In the genomic region with DNA sequence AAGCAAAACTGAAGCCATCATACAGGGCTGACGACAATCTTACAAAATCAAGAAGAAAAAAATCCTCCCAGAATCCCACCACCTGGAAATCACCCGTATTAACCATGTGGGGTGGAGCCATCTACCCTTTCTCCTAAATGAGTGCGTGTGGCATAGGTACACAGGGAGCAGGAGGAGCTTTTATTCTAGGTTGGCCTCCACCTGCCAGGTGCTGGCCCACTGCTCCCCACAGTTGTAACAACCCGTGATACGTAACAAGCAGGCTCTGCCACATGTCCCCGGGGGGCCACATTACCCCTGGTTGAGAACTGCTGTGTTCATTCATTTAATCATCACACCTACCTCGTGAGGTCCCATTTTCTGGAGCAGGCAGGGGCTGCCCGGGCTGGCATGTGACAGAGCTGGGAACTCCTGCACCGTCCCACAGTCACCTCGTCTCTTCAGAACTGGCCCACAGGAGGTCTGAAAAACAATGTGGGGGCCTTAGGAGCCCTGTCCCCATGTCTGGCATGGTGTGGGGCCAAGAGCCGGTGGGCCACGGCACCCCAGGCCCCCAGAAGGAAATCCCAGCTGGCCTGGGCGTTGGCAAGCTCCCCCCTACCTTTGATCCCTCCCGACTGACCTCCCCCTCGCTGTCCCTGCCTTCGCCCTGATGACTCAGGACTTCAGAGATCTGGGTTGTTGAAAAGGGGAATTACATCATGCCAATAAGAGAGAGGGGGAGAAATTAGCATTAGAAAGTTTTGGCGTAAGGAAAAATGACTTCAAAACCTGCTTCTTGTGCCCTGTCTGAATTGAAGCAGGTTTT, we compare ENCODE assay signal across 10 cellular contexts. TPM values are rescaled to one million over a fixed set of nuclear protein-coding genes. Genes with fewer than 3 reads are reported as not detected.
DNase-seq lines count a peak whose midpoint lies in the region; ATAC-seq, FAIRE-seq and TF ChIP-seq lines count a peak whose summit lies in the region.
"Had no signal": no experiment of that assay in that cellular context is flagged by ENCODE, and none has a peak within 500 bp of the region (broad histone marks: within the 10 kb centered on the region; RNA-seq: fewer than 3 reads in every experiment).

No MANE protein-coding gene starts in this region.

- no peak for TF ChIP-seq POLR2A in K562 (conservative IDR thresholded peaks at IDR 0.05)

- CTCF ChIA-PET in K562 (lab: Yijun Ruan, JAX; ENCODE audit: low intra/inter-chr PET ratio) = no interaction called here

- no peak overlapping the region for H3K4me3 ChIP-seq in K562
- H3K4me3 ChIP-seq: upper lobe of left lung had no signal

- no peak overlapping the region for H2AFZ ChIP-seq in K562 (ENCODE audit: low read depth, low read length)

- POLR2A ChIA-PET in K562 (lab: Yijun Ruan, JAX) = interaction anchor here (0.6 to 2.4 kb wide), 7 partner anchors 8 to 38 kb away, joined by 3 to 7 read pairs (median 5); no protein-coding TSS in a partner anchor

- intact Hi-C loops in K562 (cut with micrococcal nuclease) = no loop called here

- H3K27ac ChIP-seq in K562 (ENCODE audit: extremely low read depth, low read depth, low read length) = peak overlapping the region; percentile 79

- TF ChIP-seq RAD21 in K562 (CRISPR knock-in tag; conservative IDR thresholded peaks at IDR 0.05 in 1 of 2, IDR thresholded peaks at IDR 0.05 in 1 of 2) = no peak

- peak; percentile 86 for DNase-seq in AG08395 (ENCODE audit: low spot score)
- DNase-seq in HTR-8/SVneo (ENCODE audit: insufficient read length, low spot score) = peak; percentile 69
- DNase-seq in K562 (ENCODE audit: extremely low read depth in 1 of 4, low spot score in 3 of 4) = peak; percentile 81 to 88 (median 82)
- DNase-seq in left lobe of liver (ENCODE audit: low spot score) = no peak
- DNase-seq in GM13977 (ENCODE audit: low spot score) = no peak
- DNase-seq in NCI-H524 treated with DMSO at 0.1 percent for 48 hours (lab: John Stamatoyannopoulos, UW) = no peak
- no peak for DNase-seq in COLO829 (ENCODE audit: low spot score)
- DNase-seq in NCI-H446 treated with DMSO at 0.1 percent for 48 hours (lab: John Stamatoyannopoulos, UW) = no peak
- DNase-seq: midbrain, upper lobe of left lung had no signal

- peak; percentile 68 for TF ChIP-seq EP300 in K562 (IDR thresholded peaks at IDR 0.05; ENCODE audit: low read length)

- no TSS peak for BruUV-seq in K562 (replicated peaks; lab: Mats Ljungman, UMichigan)

- in situ Hi-C loops in K562 (cut with MboI) (no loop called here), GM13977 (cut with MboI; ENCODE audit: low pct_unique_long_range_greater_than_20kb, low sequenced_read_pairs, unreplicated experiment) (no loop called here)

- peak overlapping the region; percentile 55 for H3K4me2 ChIP-seq in K562 (ENCODE audit: insufficient read depth, low read length)

- no peaks in the 10 kb centered on the region for H3K27me3 ChIP-seq in K562 (ENCODE audit: control insufficient read depth in 2 of 2, insufficient read depth in 2 of 2, low read length in 2 of 2)
- H3K27me3 ChIP-seq: upper lobe of left lung had no signal

- no peak for TF ChIP-seq CTCF in K562 (IDR thresholded peaks at IDR 0.05 in 2 of 3, conservative IDR thresholded peaks at IDR 0.05 in 1 of 3; ENCODE audit: insufficient read depth in 2 of 3, low read depth in 1 of 3, low read length in 3 of 3)
- TF ChIP-seq CTCF in GM13977 (IDR thresholded peaks at IDR 0.05; ENCODE audit: extremely low read depth, insufficient read depth, missing control alignments) = no peak

- H3K4me1 ChIP-seq in K562 (replicated peaks in 1 of 2; ENCODE audit: control insufficient read depth in 2 of 2, insufficient read depth in 2 of 2, low read length in 2 of 2) = peaks cover 42 to 51% of the 10 kb centered on the region in 2 experiments

- ATAC-seq in K562 (peak; percentile 88), left lobe of liver (peak; percentile 53)

- H3K9ac ChIP-seq in K562 (ENCODE audit: insufficient read depth in 1 of 2, low read depth in 2 of 2, low read length in 2 of 2) = peak overlapping the region; percentile 65 to 84

- H3K9me3 ChIP-seq in K562 (replicated peaks; ENCODE audit: control insufficient read depth, insufficient read depth, low read depth, low read length) = no peaks in the 10 kb centered on the region
- H3K9me3 ChIP-seq: upper lobe of left lung had no signal

- H4K20me1 ChIP-seq in K562 (replicated peaks; ENCODE audit: control insufficient read depth, insufficient read depth, low read length) = 0 out of 2 replicates have a peak, but pooled peaks cover 5% of the 10 kb centered on the region

- no peak for FAIRE-seq in HTR-8/SVneo (lab: Jason Lieb, UNC)
- FAIRE-seq in K562 (lab: Jason Lieb, UNC) = peak; percentile 90

- peaks cover 99% of the 10 kb centered on the region for H3K79me2 ChIP-seq in K562 (ENCODE audit: control insufficient read depth, insufficient read depth, low read length)

- WGBS in K562 (ENCODE audit: insufficient coverage, low coverage, missing lambda C conversion rate) = 22% methylated on average over 17 of the region's 17 CpGs

- H3K9me1 ChIP-seq in K562 (ENCODE audit: control insufficient read depth, insufficient read depth, low read length) = peaks cover 11% of the 10 kb centered on the region

- H3K36me3 ChIP-seq in K562 (ENCODE audit: control insufficient read depth, insufficient read depth, low read length) = peaks cover 54% of the 10 kb centered on the region

TF ChIP-seq in K562, 482 proteins besides CTCF, POLR2A, EP300 and RAD21 (continues in another document):
- TF ChIP-seq ZNF780A (CRISPR knock-in tag; IDR thresholded peaks at IDR 0.05) = no peak
- no peak for TF ChIP-seq PHB (CRISPR knock-in tag; IDR thresholded peaks at IDR 0.05)
- TF ChIP-seq CBX5 (IDR thresholded peaks at IDR 0.05; ENCODE audit: borderline replicate concordance, low read depth) = no peak
- no peak for TF ChIP-seq TAF15 (IDR thresholded peaks at IDR 0.05; ENCODE audit: low read depth, low read length)
- TF ChIP-seq ETS2 (tag; IDR thresholded peaks at IDR 0.05; ENCODE audit: borderline replicate concordance, poor library complexity, severe bottlenecking) = no peak
- TF ChIP-seq HMGN3 (IDR thresholded peaks at IDR 0.05; ENCODE audit: borderline replicate concordance, extremely low read depth, insufficient read length, low read depth, low read length) = peak; percentile 31
- peak; percentile 82 for TF ChIP-seq DMBX1 (CRISPR knock-in tag; IDR thresholded peaks at IDR 0.05; ENCODE audit: borderline replicate concordance)
- no peak for TF ChIP-seq PCBP1 (IDR thresholded peaks at IDR 0.05; ENCODE audit: low read depth, low read length, poor library complexity, severe bottlenecking)
- no peak; the same call in 1 of the 2 replicates for TF ChIP-seq TOE1 (IDR thresholded peaks at IDR 0.05; ENCODE audit: borderline replicate concordance)
- no peak for TF ChIP-seq TOE1 (CRISPR knock-in tag; IDR thresholded peaks at IDR 0.05; ENCODE audit: borderline replicate concordance, low read depth)
- 0 out of 2 replicates have a peak, but pooled peaks have one; percentile 7 for TF ChIP-seq ETV1 (tag; conservative IDR thresholded peaks at IDR 0.05; ENCODE audit: low read depth)
- TF ChIP-seq ZBTB1 (CRISPR knock-in tag; IDR thresholded peaks at IDR 0.05; ENCODE audit: borderline replicate concordance, low read depth) = no peak
- TF ChIP-seq, protein P1, sequence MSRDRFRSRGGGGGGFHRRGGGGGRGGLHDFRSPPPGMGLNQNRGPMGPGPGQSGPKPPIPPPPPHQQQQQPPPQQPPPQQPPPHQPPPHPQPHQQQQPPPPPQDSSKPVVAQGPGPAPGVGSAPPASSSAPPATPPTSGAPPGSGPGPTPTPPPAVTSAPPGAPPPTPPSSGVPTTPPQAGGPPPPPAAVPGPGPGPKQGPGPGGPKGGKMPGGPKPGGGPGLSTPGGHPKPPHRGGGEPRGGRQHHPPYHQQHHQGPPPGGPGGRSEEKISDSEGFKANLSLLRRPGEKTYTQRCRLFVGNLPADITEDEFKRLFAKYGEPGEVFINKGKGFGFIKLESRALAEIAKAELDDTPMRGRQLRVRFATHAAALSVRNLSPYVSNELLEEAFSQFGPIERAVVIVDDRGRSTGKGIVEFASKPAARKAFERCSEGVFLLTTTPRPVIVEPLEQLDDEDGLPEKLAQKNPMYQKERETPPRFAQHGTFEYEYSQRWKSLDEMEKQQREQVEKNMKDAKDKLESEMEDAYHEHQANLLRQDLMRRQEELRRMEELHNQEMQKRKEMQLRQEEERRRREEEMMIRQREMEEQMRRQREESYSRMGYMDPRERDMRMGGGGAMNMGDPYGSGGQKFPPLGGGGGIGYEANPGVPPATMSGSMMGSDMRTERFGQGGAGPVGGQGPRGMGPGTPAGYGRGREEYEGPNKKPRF (IDR thresholded peaks at IDR 0.05; ENCODE audit: low read depth, low read length) = no peak
- no peak for TF ChIP-seq FOXP1 (CRISPR knock-in tag; IDR thresholded peaks at IDR 0.05)
- TF ChIP-seq NR2C1 (IDR thresholded peaks at IDR 0.05) = no peak
- TF ChIP-seq NR2C1 (tag; IDR thresholded peaks at IDR 0.05) = peak; percentile 19

RNA-seq across cellular contexts. Expression of a gene that starts 12.9 kb away (rescaled TPM):
- 107 and 183 TPM in 2 replicates for total RNA-seq in K562 (2011; cell fraction: chromatin; rRNA removed; ENCODE audit: low replicate concordance)
- total RNA-seq in K562 (2011; cell fraction: nucleolus; rRNA removed) = 75.7 and 79.0 TPM in 2 replicates
- total RNA-seq in K562 (2011; cell fraction: nucleoplasm; rRNA removed) = 101 and 152 TPM in 2 replicates
- 16.1 and 19.1 TPM in 2 replicates for total RNA-seq in K562 (2014; rRNA removed)
- total RNA-seq in K562 (2014; rRNA removed; fragmentation: Illumina TruSeq; extraction: Trizol) = 10.3 and 10.8 TPM in 2 replicates
- total RNA-seq in K562 (2015; rRNA removed; fragmentation: Illumina TruSeq; extraction: Trizol) = 9.7 and 11.5 TPM in 2 replicates
- 66.4 and 82.5 TPM in 2 replicates for total RNA-seq in K562 (2021)
- polyA plus RNA-seq in K562 (2011; rRNA removed) = 8.1 and 19.2 TPM in 2 replicates
- polyA plus RNA-seq in K562 (2011; cell fraction: cytosol; rRNA removed) = 17.6 and 21.0 TPM in 2 replicates
- 46.1 and 50.8 TPM in 2 replicates for polyA plus RNA-seq in K562 (2011; cell fraction: nucleus; rRNA removed)
- polyA plus RNA-seq in K562 (2012) = 51.9 and 88.9 TPM in 2 replicates
- polyA plus RNA-seq in K562 (2014; fragmentation: Illumina TruSeq; extraction: Trizol) = 39.4 and 41.6 TPM in 2 replicates
- 1 to 10 TPM in 1 of 2 experiments, under 1 TPM in 1; 0.94 to 1.9 TPM for polyA plus RNA-seq in K562 (2014; fragmentation: Nextera tagmentation; extraction: Ambion mirVana)
- 15.6 and 21.0 TPM in 2 replicates for polyA plus RNA-seq in K562 (2014; rRNA removed)
- polyA minus RNA-seq in K562 (2011; rRNA and poly(A)+ RNA removed) = 20.3 and 24.1 TPM in 2 replicates
- 45.6 and 90.6 TPM in 2 replicates for polyA minus RNA-seq in K562 (2011; cell fraction: cytosol; rRNA and poly(A)+ RNA removed)
- polyA minus RNA-seq in K562 (2011; cell fraction: nucleus; rRNA and poly(A)+ RNA removed) = 26.0 and 43.0 TPM in 2 replicates
- total RNA-seq in left lobe of liver = 15.4 TPM

Comparison
In these comparisons a context has a peak if more than half of its experiments do, and no peak if none do; other contexts are left out.
1. DNase-seq: peak in AG08395 (single experiment), HTR-8/SVneo (single experiment) and K562 (4 of 4); none in left lobe of liver (single experiment), GM13977 (single experiment), NCI-H524 treated with DMSO at 0.1 percent for 48 hours (single experiment), COLO829 (single experiment) and NCI-H446 treated with DMSO at 0.1 percent for 48 hours (single experiment).